Comparison of ENCODE assay signal across 8 cellular contexts in the genomic region with DNA sequence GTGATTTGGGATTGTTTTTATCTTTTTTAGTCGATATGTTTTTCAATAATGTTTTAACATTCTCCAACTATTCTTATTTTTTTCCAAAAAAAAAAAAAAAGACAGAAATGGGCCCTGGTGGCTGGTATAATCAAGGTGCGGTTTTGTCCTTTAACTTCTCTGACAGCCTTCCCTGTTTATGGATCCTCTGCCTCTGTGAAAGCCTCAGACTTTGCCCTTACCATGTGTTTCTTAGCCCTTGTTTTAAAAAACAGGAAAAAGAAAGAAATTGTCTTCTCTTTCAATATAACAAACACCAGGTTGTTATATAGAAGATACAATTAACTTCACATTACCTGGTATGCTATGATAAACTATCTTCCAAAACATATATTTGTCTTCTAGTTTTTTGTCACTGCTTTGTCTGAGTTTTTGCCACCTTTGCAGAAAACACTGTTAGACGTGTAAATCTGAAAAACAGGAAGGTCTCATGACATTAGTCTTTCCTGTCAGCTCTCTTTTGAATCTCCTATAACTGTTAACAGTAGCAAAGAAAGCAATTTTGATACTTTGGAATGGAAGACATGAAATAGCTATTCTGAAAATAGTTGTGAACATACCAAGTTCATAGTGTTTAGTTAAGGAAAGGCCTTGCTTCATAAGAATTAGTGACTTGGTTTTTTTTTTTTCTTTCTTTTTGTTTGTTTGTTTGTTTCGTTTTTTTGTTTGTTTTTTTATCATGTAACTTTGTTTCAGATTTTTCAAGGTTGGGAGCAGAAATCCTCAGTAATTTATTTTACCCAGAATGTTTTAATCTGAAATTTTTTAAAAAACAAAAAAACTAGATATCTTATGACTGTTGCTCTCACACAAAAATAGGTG. TPM values are rescaled to one million over a fixed set of nuclear protein-coding genes. Genes with fewer than 3 reads are reported as not detected.
DNase-seq lines count a peak whose midpoint lies in the region; ATAC-seq and TF ChIP-seq lines count a peak whose summit lies in the region.

No MANE protein-coding gene starts in this region.

- H3K79me2 ChIP-seq in OCI-LY7 (ENCODE audit: insufficient read depth, low read depth, low read length), result peaks cover 29% of the 10 kb centered on the region; the same call in 1 of the 2 replicates

- no peaks in the 10 kb centered on the region for H3K36me3 ChIP-seq in CD4-positive, alpha-beta memory T cell (ENCODE audit: insufficient read depth, low read length)
- peaks cover 37% of the 10 kb centered on the region for H3K36me3 ChIP-seq in OCI-LY7 (ENCODE audit: insufficient read depth, low read length)

- TF ChIP-seq CTCF in OCI-LY7 (conservative IDR thresholded peaks at IDR 0.05; ENCODE audit: low read length) (no peak), chondrocyte (IDR thresholded peaks at IDR 0.05) (no peak)

- H3K4me3 Mint-ChIP-seq in CD4-positive, alpha-beta memory T cell, result peak overlapping the region; percentile 65 to 84 (median 76)
- no peak overlapping the region for H3K4me3 Mint-ChIP-seq in chondrocyte (ENCODE audit: unreplicated experiment)
- H3K4me3 Mint-ChIP-seq in natural killer cell treated with Interleukin-12 subunit alpha and Interleukin-12 subunit beta and Interleukin-15 and Interleukin-18, amount 100 ng/mL, for 72 hours, result peak overlapping the region; percentile 85

- POLR2A ChIA-PET in CD4-positive, alpha-beta memory T cell (lab: Charles Lee; ENCODE audit: partially characterized antibody), result interaction anchor here (0.6 to 12.5 kb wide), 16 partner anchors 13 to 1253 kb away, joined by 3 to 315 read pairs (median 6); a partner anchor contains a TSS
- POLR2A ChIA-PET in OCI-LY7 (lab: Charles Lee), result interaction anchor here (0.6 to 7.8 kb wide), 11 partner anchors 10 to 855 kb away, joined by 3 to 61 read pairs (median 4); no protein-coding TSS in a partner anchor

- peak overlapping the region; percentile 83 for H3K4me2 ChIP-seq in OCI-LY7 (ENCODE audit: low read length)

- H3K9me2 ChIP-seq in OCI-LY7 (ENCODE audit: insufficient read depth, low read length), result no peaks in the 10 kb centered on the region

- H3K9me3 Mint-ChIP-seq in CD4-positive, alpha-beta memory T cell, result no peaks in the 10 kb centered on the region
- H3K9me3 Mint-ChIP-seq in chondrocyte (ENCODE audit: low read depth), result no peaks in the 10 kb centered on the region
- no peaks in the 10 kb centered on the region for H3K9me3 Mint-ChIP-seq in natural killer cell treated with Interleukin-12 subunit alpha and Interleukin-12 subunit beta and Interleukin-15 and Interleukin-18, amount 100 ng/mL, for 72 hours

- H4K20me1 ChIP-seq in OCI-LY7 (ENCODE audit: insufficient read depth, low read length), result no peaks in the 10 kb centered on the region

- peak overlapping the region; percentile 32; the same call in 1 of the 2 replicates for H2AFZ ChIP-seq in OCI-LY7 (ENCODE audit: low read length)

- H3K27me3 Mint-ChIP-seq in CD4-positive, alpha-beta memory T cell, result no peaks in the 10 kb centered on the region
- no peaks in the 10 kb centered on the region for H3K27me3 Mint-ChIP-seq in chondrocyte (ENCODE audit: low read depth)
- H3K27me3 Mint-ChIP-seq in natural killer cell treated with Interleukin-12 subunit alpha and Interleukin-12 subunit beta and Interleukin-15 and Interleukin-18, amount 100 ng/mL, for 72 hours, result no peaks in the 10 kb centered on the region

- peaks cover 91% of the 10 kb centered on the region for H3K4me1 ChIP-seq in CD4-positive, alpha-beta memory T cell (ENCODE audit: insufficient read depth, low read length)
- H3K4me1 ChIP-seq in OCI-LY7 (ENCODE audit: insufficient read depth, low read length, poor library complexity, severe bottlenecking), result peaks cover 74% of the 10 kb centered on the region

- CTCF ChIA-PET in CD4-positive, alpha-beta memory T cell (lab: Charles Lee; ENCODE audit: partially characterized antibody), result interaction anchor here (1.0 to 11.2 kb wide), 7 partner anchors 11 to 168 kb away, joined by 3 to 122 read pairs (median 6); a partner anchor contains a TSS
- CTCF ChIA-PET in OCI-LY7 (lab: Charles Lee; ENCODE audit: unreplicated experiment), result interaction anchor here (0.6 to 1.4 kb wide), 2 partner anchors 14 to 152 kb away, joined by 3 to 4 read pairs; no protein-coding TSS in a partner anchor

- intact Hi-C loops in CD4-positive, alpha-beta memory T cell (cut with micrococcal nuclease), result loop anchor here (1.0 to 10.0 kb wide), 6 partner anchors 9 to 1103 kb away; a partner anchor contains a TSS
- intact Hi-C loops in OCI-LY7 (cut with micrococcal nuclease; ENCODE audit: unreplicated experiment), result no loop called here

- H3K4me3 ChIP-seq in CD4-positive, alpha-beta memory T cell (ENCODE audit: low read length in 2 of 2), result peak overlapping the region in 1 of 2 donors; percentile 29
- peak overlapping the region; percentile 34 for H3K4me3 ChIP-seq in OCI-LY7 (ENCODE audit: low read depth, low read length, poor library complexity, severe bottlenecking)

- no peaks in the 10 kb centered on the region for H3K9me3 ChIP-seq in CD4-positive, alpha-beta memory T cell (ENCODE audit: control insufficient read depth in 1 of 2, low read length in 2 of 2)
- no peaks in the 10 kb centered on the region for H3K9me3 ChIP-seq in OCI-LY7 (ENCODE audit: low read length)

- peak in 4 of 5 donors; percentile 39 to 55 (median 46) for DNase-seq in CD4-positive, alpha-beta memory T cell
- DNase-seq in OCI-LY7 (ENCODE audit: low spot score) (peak; percentile 49), chondrocyte (ENCODE audit: low spot score) (no peak), NCI-H1092 (lab: John Stamatoyannopoulos, UW) (no peak), HUDEP-2 (lab: John Stamatoyannopoulos, UW; ENCODE audit: unreplicated experiment in 76 of 76) (no peak), NCI-H345 (lab: John Stamatoyannopoulos, UW) (no peak)
- DNase-seq in natural killer cell treated with Interleukin-12 subunit alpha and Interleukin-12 subunit beta and Interleukin-15 and Interleukin-18, amount 100 ng/mL, for 72 hours (ENCODE audit: low spot score), result no peak

- no peak for ATAC-seq in natural killer cell treated with Interleukin-12 subunit alpha and Interleukin-12 subunit beta and Interleukin-15 and Interleukin-18, amount 100 ng/mL, for 72 hours
- no peak for ATAC-seq in HG03571 (IDR thresholded peaks at IDR 0.05; ENCODE audit: unreplicated experiment)

- no TSS peak for BruUV-seq in OCI-LY7 (replicated peaks; lab: Mats Ljungman, UMichigan)

- H3K4me1 Mint-ChIP-seq in CD4-positive, alpha-beta memory T cell, result peaks cover 63 to 80% (median 74%) of the 10 kb centered on the region in 4 donors
- H3K4me1 Mint-ChIP-seq in chondrocyte (ENCODE audit: low read depth), result peaks cover 63% of the 10 kb centered on the region
- H3K4me1 Mint-ChIP-seq in natural killer cell treated with Interleukin-12 subunit alpha and Interleukin-12 subunit beta and Interleukin-15 and Interleukin-18, amount 100 ng/mL, for 72 hours (ENCODE audit: low read depth in 2 of 2), result peaks cover 63 to 75% of the 10 kb centered on the region in 2 donors

- H3K36me3 Mint-ChIP-seq in CD4-positive, alpha-beta memory T cell, result peaks cover 3 to 17% of the 10 kb centered on the region in 2 donors
- H3K36me3 Mint-ChIP-seq in chondrocyte (ENCODE audit: low read depth), result no peaks in the 10 kb centered on the region
- H3K36me3 Mint-ChIP-seq in natural killer cell treated with Interleukin-12 subunit alpha and Interleukin-12 subunit beta and Interleukin-15 and Interleukin-18, amount 100 ng/mL, for 72 hours, result no peaks in the 10 kb centered on the region

- H3K27me3 ChIP-seq in CD4-positive, alpha-beta memory T cell (ENCODE audit: insufficient read depth, low read length), result no peaks in the 10 kb centered on the region

- H3K27ac Mint-ChIP-seq in CD4-positive, alpha-beta memory T cell, result peak overlapping the region; percentile 93 to 99 (median 94)
- peak overlapping the region; percentile 94 for H3K27ac Mint-ChIP-seq in chondrocyte (ENCODE audit: unreplicated experiment)
- H3K27ac Mint-ChIP-seq in natural killer cell treated with Interleukin-12 subunit alpha and Interleukin-12 subunit beta and Interleukin-15 and Interleukin-18, amount 100 ng/mL, for 72 hours, result peak overlapping the region; percentile 76 to 98

- H3K27ac ChIP-seq in CD4-positive, alpha-beta memory T cell (ENCODE audit: low read depth, low read length), result peak overlapping the region; percentile 59
- peak overlapping the region; percentile 93 for H3K27ac ChIP-seq in OCI-LY7 (ENCODE audit: low read depth, low read length, poor library complexity, severe bottlenecking)

RNA-seq across cellular contexts. Expression of a gene that starts 31.7 kb away (rescaled TPM):
- total RNA-seq in CD4-positive, alpha-beta memory T cell, result 100 to 1,000 TPM in 1 of 2 experiments, 10 to 100 TPM in 1; 98.3 to 105 TPM
- 100 to 1,000 TPM; 161 to 226 TPM for polyA plus RNA-seq in CD4-positive, alpha-beta memory T cell
- total RNA-seq in OCI-LY7 (2014; rRNA removed; shearing (Covaris generic)), result 473 and 1,119 TPM in 2 replicates
- 332 and 343 TPM in 2 replicates for total RNA-seq in OCI-LY7 (2022)
- total RNA-seq in chondrocyte, result 57.5 to 67.1 TPM (median 65.4 TPM) in 3 replicates
- total RNA-seq in natural killer cell treated with Interleukin-12 subunit alpha and Interleukin-12 subunit beta and Interleukin-15 and Interleukin-18, amount 100 ng/mL, for 72 hours, result 100 to 1,000 TPM; 199 to 288 TPM

RNA-seq across cellular contexts. Expression of a gene that starts 55.1 kb away (rescaled TPM):
- 10 to 100 TPM; 39.3 to 40.6 TPM for total RNA-seq in CD4-positive, alpha-beta memory T cell
- 10 to 100 TPM; 59.2 to 62.6 TPM for polyA plus RNA-seq in CD4-positive, alpha-beta memory T cell
- 35.5 and 43.7 TPM in 2 replicates for total RNA-seq in OCI-LY7 (2014; rRNA removed; shearing (Covaris generic))
- total RNA-seq in OCI-LY7 (2022) (47.1 and 49.6 TPM in 2 replicates), chondrocyte (20.4 to 34.2 TPM (median 22.1 TPM) in 3 replicates)
- total RNA-seq in natural killer cell treated with Interleukin-12 subunit alpha and Interleukin-12 subunit beta and Interleukin-15 and Interleukin-18, amount 100 ng/mL, for 72 hours, result 10 to 100 TPM; 23.9 to 34.7 TPM

Comparison
In these comparisons a context has a peak if more than half of its experiments do, and no peak if none do; other contexts are left out.
1. DNase-seq: peak in CD4-positive, alpha-beta memory T cell (4 of 5) and OCI-LY7 (single experiment); none in chondrocyte (single experiment), natural killer cell treated with Interleukin-12 subunit alpha and Interleukin-12 subunit beta and Interleukin-15 and Interleukin-18, amount 100 ng/mL, for 72 hours (single experiment), NCI-H1092 (single experiment), HUDEP-2 (0 of 76) and NCI-H345 (single experiment).
2. Peak in every context shown above with its lines, with median percentiles within 50 percentile points of each other: H3K27ac Mint-ChIP-seq.